Comparison of ENCODE assay signal across 1 cellular context in the genomic region with DNA sequence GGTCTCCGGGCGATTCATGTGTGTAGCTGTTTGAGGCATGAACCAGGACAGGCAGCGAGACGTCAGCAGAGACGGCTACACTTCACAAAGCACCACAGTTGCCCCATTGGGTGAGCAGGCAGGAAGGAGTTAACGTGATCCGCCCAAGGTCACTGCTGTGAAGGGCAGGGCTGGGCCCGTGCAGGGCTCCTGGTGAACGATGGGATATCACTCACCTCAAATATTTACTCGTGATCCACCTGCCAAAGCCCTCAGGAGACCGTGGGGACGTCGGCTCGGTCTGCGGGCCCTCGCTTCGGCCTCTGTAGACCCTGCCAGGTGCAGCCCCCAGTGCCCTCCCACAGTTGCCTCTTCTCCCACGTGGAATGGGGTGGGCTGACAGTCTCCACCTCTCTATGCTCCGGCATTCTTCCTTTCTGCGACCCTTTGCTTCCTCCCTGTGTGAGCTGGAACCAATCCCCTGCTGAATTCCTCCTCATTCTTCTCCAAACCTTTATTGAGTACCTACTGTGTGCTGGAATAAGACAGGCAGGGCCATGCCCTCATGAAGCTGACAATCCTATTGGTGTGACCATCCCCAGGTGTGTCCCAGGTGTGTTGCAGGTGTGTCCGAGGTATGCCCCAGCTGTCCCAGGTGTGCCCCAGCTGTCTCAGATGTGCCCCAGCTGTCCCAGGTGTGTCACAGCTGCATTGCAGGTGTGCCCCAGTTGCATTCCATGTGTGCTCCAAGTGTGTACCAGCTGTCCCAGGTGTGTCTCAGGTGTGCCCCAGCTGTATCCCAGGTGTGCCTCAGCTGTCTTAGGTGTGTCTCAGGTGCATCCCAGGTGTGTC.
TF ChIP-seq lines count a peak whose summit lies in the region.

No MANE protein-coding gene starts in this region.

TF ChIP-seq in GM23338, 12 proteins besides CTCF, POLR2A, EP300 and RAD21 (continued from another document):
- TF ChIP-seq, protein P1, sequence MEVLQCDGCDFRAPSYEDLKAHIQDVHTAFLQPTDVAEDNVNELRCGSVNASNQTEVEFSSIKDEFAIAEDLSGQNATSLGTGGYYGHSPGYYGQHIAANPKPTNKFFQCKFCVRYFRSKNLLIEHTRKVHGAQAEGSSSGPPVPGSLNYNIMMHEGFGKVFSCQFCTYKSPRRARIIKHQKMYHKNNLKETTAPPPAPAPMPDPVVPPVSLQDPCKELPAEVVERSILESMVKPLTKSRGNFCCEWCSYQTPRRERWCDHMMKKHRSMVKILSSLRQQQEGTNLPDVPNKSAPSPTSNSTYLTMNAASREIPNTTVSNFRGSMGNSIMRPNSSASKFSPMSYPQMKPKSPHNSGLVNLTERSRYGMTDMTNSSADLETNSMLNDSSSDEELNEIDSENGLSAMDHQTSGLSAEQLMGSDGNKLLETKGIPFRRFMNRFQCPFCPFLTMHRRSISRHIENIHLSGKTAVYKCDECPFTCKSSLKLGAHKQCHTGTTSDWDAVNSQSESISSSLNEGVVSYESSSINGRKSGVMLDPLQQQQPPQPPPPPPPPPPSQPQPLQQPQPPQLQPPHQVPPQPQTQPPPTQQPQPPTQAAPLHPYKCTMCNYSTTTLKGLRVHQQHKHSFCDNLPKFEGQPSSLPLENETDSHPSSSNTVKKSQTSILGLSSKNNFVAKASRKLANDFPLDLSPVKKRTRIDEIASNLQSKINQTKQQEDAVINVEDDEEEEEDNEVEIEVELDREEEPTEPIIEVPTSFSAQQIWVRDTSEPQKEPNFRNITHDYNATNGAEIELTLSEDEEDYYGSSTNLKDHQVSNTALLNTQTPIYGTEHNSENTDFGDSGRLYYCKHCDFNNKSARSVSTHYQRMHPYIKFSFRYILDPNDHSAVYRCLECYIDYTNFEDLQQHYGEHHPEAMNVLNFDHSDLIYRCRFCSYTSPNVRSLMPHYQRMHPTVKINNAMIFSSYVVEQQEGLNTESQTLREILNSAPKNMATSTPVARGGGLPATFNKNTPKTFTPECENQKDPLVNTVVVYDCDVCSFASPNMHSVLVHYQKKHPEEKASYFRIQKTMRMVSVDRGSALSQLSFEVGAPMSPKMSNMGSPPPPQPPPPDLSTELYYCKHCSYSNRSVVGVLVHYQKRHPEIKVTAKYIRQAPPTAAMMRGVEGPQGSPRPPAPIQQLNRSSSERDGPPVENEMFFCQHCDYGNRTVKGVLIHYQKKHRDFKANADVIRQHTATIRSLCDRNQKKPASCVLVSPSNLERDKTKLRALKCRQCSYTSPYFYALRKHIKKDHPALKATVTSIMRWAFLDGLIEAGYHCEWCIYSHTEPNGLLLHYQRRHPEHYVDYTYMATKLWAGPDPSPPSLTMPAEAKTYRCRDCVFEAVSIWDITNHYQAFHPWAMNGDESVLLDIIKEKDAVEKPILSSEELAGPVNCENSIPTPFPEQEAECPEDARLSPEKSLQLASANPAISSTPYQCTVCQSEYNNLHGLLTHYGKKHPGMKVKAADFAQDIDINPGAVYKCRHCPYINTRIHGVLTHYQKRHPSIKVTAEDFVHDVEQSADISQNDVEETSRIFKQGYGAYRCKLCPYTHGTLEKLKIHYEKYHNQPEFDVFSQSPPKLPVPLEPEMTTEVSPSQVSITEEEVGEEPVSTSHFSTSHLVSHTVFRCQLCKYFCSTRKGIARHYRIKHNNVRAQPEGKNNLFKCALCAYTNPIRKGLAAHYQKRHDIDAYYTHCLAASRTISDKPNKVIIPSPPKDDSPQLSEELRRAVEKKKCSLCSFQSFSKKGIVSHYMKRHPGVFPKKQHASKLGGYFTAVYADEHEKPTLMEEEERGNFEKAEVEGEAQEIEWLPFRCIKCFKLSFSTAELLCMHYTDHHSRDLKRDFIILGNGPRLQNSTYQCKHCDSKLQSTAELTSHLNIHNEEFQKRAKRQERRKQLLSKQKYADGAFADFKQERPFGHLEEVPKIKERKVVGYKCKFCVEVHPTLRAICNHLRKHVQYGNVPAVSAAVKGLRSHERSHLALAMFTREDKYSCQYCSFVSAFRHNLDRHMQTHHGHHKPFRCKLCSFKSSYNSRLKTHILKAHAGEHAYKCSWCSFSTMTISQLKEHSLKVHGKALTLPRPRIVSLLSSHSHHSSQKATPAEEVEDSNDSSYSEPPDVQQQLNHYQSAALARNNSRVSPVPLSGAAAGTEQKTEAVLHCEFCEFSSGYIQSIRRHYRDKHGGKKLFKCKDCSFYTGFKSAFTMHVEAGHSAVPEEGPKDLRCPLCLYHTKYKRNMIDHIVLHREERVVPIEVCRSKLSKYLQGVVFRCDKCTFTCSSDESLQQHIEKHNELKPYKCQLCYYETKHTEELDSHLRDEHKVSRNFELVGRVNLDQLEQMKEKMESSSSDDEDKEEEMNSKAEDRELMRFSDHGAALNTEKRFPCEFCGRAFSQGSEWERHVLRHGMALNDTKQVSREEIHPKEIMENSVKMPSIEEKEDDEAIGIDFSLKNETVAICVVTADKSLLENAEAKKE (CRISPR knock-in tag; IDR thresholded peaks at IDR 0.05): no peak
- no peak for TF ChIP-seq ZNF114 (CRISPR knock-in tag; IDR thresholded peaks at IDR 0.05)
- no peak for TF ChIP-seq ZNF331 (CRISPR knock-in tag; IDR thresholded peaks at IDR 0.05; ENCODE audit: low read depth)
- TF ChIP-seq, protein P2, sequence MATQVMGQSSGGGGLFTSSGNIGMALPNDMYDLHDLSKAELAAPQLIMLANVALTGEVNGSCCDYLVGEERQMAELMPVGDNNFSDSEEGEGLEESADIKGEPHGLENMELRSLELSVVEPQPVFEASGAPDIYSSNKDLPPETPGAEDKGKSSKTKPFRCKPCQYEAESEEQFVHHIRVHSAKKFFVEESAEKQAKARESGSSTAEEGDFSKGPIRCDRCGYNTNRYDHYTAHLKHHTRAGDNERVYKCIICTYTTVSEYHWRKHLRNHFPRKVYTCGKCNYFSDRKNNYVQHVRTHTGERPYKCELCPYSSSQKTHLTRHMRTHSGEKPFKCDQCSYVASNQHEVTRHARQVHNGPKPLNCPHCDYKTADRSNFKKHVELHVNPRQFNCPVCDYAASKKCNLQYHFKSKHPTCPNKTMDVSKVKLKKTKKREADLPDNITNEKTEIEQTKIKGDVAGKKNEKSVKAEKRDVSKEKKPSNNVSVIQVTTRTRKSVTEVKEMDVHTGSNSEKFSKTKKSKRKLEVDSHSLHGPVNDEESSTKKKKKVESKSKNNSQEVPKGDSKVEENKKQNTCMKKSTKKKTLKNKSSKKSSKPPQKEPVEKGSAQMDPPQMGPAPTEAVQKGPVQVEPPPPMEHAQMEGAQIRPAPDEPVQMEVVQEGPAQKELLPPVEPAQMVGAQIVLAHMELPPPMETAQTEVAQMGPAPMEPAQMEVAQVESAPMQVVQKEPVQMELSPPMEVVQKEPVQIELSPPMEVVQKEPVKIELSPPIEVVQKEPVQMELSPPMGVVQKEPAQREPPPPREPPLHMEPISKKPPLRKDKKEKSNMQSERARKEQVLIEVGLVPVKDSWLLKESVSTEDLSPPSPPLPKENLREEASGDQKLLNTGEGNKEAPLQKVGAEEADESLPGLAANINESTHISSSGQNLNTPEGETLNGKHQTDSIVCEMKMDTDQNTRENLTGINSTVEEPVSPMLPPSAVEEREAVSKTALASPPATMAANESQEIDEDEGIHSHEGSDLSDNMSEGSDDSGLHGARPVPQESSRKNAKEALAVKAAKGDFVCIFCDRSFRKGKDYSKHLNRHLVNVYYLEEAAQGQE (IDR thresholded peaks at IDR 0.05; ENCODE audit: unreplicated experiment): no peak
- no peak for TF ChIP-seq EZH2 (IDR thresholded peaks at IDR 0.05; ENCODE audit: low read depth, unreplicated experiment)
- TF ChIP-seq POLR2AphosphoS5 (IDR thresholded peaks at IDR 0.05; ENCODE audit: low read depth): no peak
TF ChIP-seq in GM23338: peak in this region for 0.
